8 cellular contexts compared by ENCODE assay signal in genomic region chr1:84724128-84724860, GRCh38. TPM values are rescaled to one million over a fixed set of nuclear protein-coding genes. Genes with fewer than 3 reads are reported as not detected.
DNase-seq lines count a peak whose midpoint lies in the region; ATAC-seq, FAIRE-seq and TF ChIP-seq lines count a peak whose summit lies in the region.

No MANE protein-coding gene starts in this region.

- TF ChIP-seq CTCF in keratinocyte (optimal IDR thresholded peaks at IDR 0.05 in 1 of 3, IDR thresholded peaks at IDR 0.05 in 1 of 3, conservative IDR thresholded peaks at IDR 0.05 in 1 of 3; ENCODE audit: extremely low read depth in 1 of 3, insufficient read depth in 2 of 3, low read length in 3 of 3): peak; percentile 20 to 42 (median 38)
- peak in 1 of 4 donors; percentile 8 for TF ChIP-seq CTCF in pancreas (IDR thresholded peaks at IDR 0.05)

- no peaks in the 10 kb centered on the region for H3K9me1 ChIP-seq in keratinocyte (ENCODE audit: control insufficient read depth, extremely low read depth, insufficient read depth, low read length)

- no peak for ATAC-seq in stimulated activated naive CD8-positive, alpha-beta T cell treated with anti-CD3 and anti-CD28 coated beads, Interleukin-15, amount 100 ng/mL, for 72 hours
- ATAC-seq in GM18867 (IDR thresholded peaks at IDR 0.05; ENCODE audit: unreplicated experiment) (no peak), aorta (ENCODE audit: low FRiP score) (no peak), pancreas (no peak)

- H3K36me3 ChIP-seq in CD4-positive, alpha-beta memory T cell (ENCODE audit: insufficient read depth, low read length): no peaks in the 10 kb centered on the region
- no peaks in the 10 kb centered on the region for H3K36me3 ChIP-seq in keratinocyte (ENCODE audit: control insufficient read depth in 2 of 2, extremely low read depth in 1 of 2, insufficient read depth in 2 of 2, low read length in 2 of 2)
- H3K36me3 ChIP-seq in aorta (ENCODE audit: control insufficient read depth in 1 of 2, insufficient read depth in 2 of 2, low read length in 1 of 2): no peaks in the 10 kb centered on the region
- no peaks in the 10 kb centered on the region for H3K36me3 ChIP-seq in pancreas

- H3K27me3 Mint-ChIP-seq in CD4-positive, alpha-beta memory T cell: peaks cover 0 to 5% of the 10 kb centered on the region in 2 donors
- peaks cover 18% of the 10 kb centered on the region for H3K27me3 Mint-ChIP-seq in stimulated activated naive CD8-positive, alpha-beta T cell treated with anti-CD3 and anti-CD28 coated beads, Interleukin-15, amount 100 ng/mL, for 72 hours

- no peak overlapping the region for H3K9ac ChIP-seq in keratinocyte (ENCODE audit: control insufficient read depth, extremely low read depth, insufficient read depth, low read length)

- no peaks in the 10 kb centered on the region for H3K4me1 ChIP-seq in CD4-positive, alpha-beta memory T cell (ENCODE audit: insufficient read depth, low read length)
- H3K4me1 ChIP-seq in keratinocyte (ENCODE audit: control insufficient read depth, extremely low read depth, insufficient read depth, low read length): peaks cover 13% of the 10 kb centered on the region
- H3K4me1 ChIP-seq in aorta (ENCODE audit: control insufficient read depth in 1 of 2, insufficient read depth in 2 of 2, low read length in 2 of 2): peaks cover 5% of the 10 kb centered on the region in 2 donors
- peaks cover 4 to 18% (median 15%) of the 10 kb centered on the region in 3 donors for H3K4me1 ChIP-seq in pancreas

- H3K27ac ChIP-seq in CD4-positive, alpha-beta memory T cell (ENCODE audit: low read depth, low read length): no peak overlapping the region
- no peak overlapping the region for H3K27ac ChIP-seq in keratinocyte (ENCODE audit: control insufficient read depth, insufficient read depth, low read length)
- no peak overlapping the region for H3K27ac ChIP-seq in aorta (ENCODE audit: low read depth in 1 of 2, low read length in 2 of 2)
- H3K27ac ChIP-seq in pancreas: no peak overlapping the region

- FAIRE-seq in keratinocyte (lab: Jason Lieb, UNC) (no peak), pancreas (lab: Jason Lieb, UNC) (no peak)

- no peaks in the 10 kb centered on the region for H3K9me3 ChIP-seq in CD4-positive, alpha-beta memory T cell (ENCODE audit: control insufficient read depth in 1 of 2, low read length in 2 of 2)
- H3K9me3 ChIP-seq in keratinocyte (ENCODE audit: control insufficient read depth, low read depth, low read length) (no peaks in the 10 kb centered on the region), aorta (ENCODE audit: control insufficient read depth, low read length) (no peaks in the 10 kb centered on the region), pancreas (no peaks in the 10 kb centered on the region)

- dilution Hi-C loops in keratinocyte (cut with MboI; ENCODE audit: extremely low pct_ligation_motif_present, low sequenced_read_pairs): no loop called here

- H3K4me1 Mint-ChIP-seq in CD4-positive, alpha-beta memory T cell: peaks cover 0 to 1% (median 0%) of the 10 kb centered on the region in 4 donors
- H3K4me1 Mint-ChIP-seq in stimulated activated naive CD8-positive, alpha-beta T cell treated with anti-CD3 and anti-CD28 coated beads, Interleukin-15, amount 100 ng/mL, for 72 hours: no peaks in the 10 kb centered on the region

- H3K4me2 ChIP-seq in keratinocyte (ENCODE audit: control insufficient read depth, extremely low read depth, insufficient read depth, low read depth, low read length): no peak overlapping the region

- no peaks in the 10 kb centered on the region for H3K9me3 Mint-ChIP-seq in CD4-positive, alpha-beta memory T cell
- H3K9me3 Mint-ChIP-seq in stimulated activated naive CD8-positive, alpha-beta T cell treated with anti-CD3 and anti-CD28 coated beads, Interleukin-15, amount 100 ng/mL, for 72 hours: no peaks in the 10 kb centered on the region

- H3K4me3 ChIP-seq in CD4-positive, alpha-beta memory T cell (ENCODE audit: low read length in 2 of 2): no peak overlapping the region
- H3K4me3 ChIP-seq in keratinocyte (ENCODE audit: control insufficient read depth in 2 of 3, extremely low read depth in 1 of 3, insufficient read depth in 2 of 3, low read depth in 1 of 3, low read length in 3 of 3) (no peak overlapping the region), aorta (ENCODE audit: low read length in 2 of 2) (no peak overlapping the region), pancreas (no peak overlapping the region)

- POLR2A ChIA-PET in CD4-positive, alpha-beta memory T cell (lab: Charles Lee; ENCODE audit: partially characterized antibody): interaction anchor here (0.7 to 1.6 kb wide), 3 partner anchors 31 to 150 kb away, joined by 3 read pairs; partner anchors contain the start of gene CTBS

- H2AFZ ChIP-seq in keratinocyte (ENCODE audit: control insufficient read depth, low read length): no peak overlapping the region

- no peaks in the 10 kb centered on the region for H3K36me3 Mint-ChIP-seq in CD4-positive, alpha-beta memory T cell

- 74 to 75% methylated on average over 17 of the region's 17 CpGs for WGBS in aorta, 2 donors
- 57 to 60% methylated on average over 17 of the region's 17 CpGs for WGBS in pancreas, 2 donors

- no peaks in the 10 kb centered on the region for H4K20me1 ChIP-seq in keratinocyte (ENCODE audit: control insufficient read depth, extremely low read depth, insufficient read depth, low read length)

- intact Hi-C loops in CD4-positive, alpha-beta memory T cell (cut with micrococcal nuclease): loop anchor here (1.0 to 5.0 kb wide), 3 partner anchors 37 to 282 kb away; no protein-coding TSS in a partner anchor
- intact Hi-C loops in aorta (cut with DNase I): loop anchor here in 1 of 2 donors (5.0 kb wide), 1 partner anchor 37 kb away; no protein-coding TSS in a partner anchor
- intact Hi-C loops in pancreas (cut with DNase I): no loop called here

- H3K79me2 ChIP-seq in keratinocyte (ENCODE audit: control insufficient read depth, insufficient read depth, low read length): no peaks in the 10 kb centered on the region

- CTCF ChIA-PET in CD4-positive, alpha-beta memory T cell (lab: Charles Lee; ENCODE audit: partially characterized antibody): interaction anchor here (0.6 to 4.2 kb wide), 28 partner anchors 9 to 585 kb away, joined by 3 to 28 read pairs (median 4); partner anchors contain the start of gene PRKACB

- H3K27ac Mint-ChIP-seq in CD4-positive, alpha-beta memory T cell: peak overlapping the region in 1 of 7 donors; percentile 54
- no peak overlapping the region for H3K27ac Mint-ChIP-seq in stimulated activated naive CD8-positive, alpha-beta T cell treated with anti-CD3 and anti-CD28 coated beads, Interleukin-15, amount 100 ng/mL, for 72 hours

- DNase-seq in CD4-positive, alpha-beta memory T cell: peak; percentile 22 to 46 (median 40)
- DNase-seq in HuH-7 (ENCODE audit: low spot score) (peak; percentile 39), activated T-cell treated with anti-CD3 and anti-CD28 coated beads for 48 hours (ENCODE audit: low read depth) (peak; percentile 41), keratinocyte (ENCODE audit: low read depth, low spot score) (no peak), aorta (no peak), pancreas (no peak)
- peak; percentile 16 to 35 for DNase-seq in stimulated activated naive CD8-positive, alpha-beta T cell treated with anti-CD3 and anti-CD28 coated beads, Interleukin-15, amount 100 ng/mL, for 72 hours

- no peaks in the 10 kb centered on the region for H3K27me3 ChIP-seq in CD4-positive, alpha-beta memory T cell (ENCODE audit: insufficient read depth, low read length)
- no peaks in the 10 kb centered on the region for H3K27me3 ChIP-seq in keratinocyte (ENCODE audit: control insufficient read depth, extremely low read depth, insufficient read depth, low read length)
- no peaks in the 10 kb centered on the region for H3K27me3 ChIP-seq in aorta (ENCODE audit: control insufficient read depth in 1 of 2, insufficient read depth in 2 of 2, low read length in 1 of 2)
- no peaks in the 10 kb centered on the region for H3K27me3 ChIP-seq in pancreas

- H3K4me3 Mint-ChIP-seq in CD4-positive, alpha-beta memory T cell: no peak overlapping the region
- no peak overlapping the region for H3K4me3 Mint-ChIP-seq in stimulated activated naive CD8-positive, alpha-beta T cell treated with anti-CD3 and anti-CD28 coated beads, Interleukin-15, amount 100 ng/mL, for 72 hours

RNA-seq across cellular contexts. Expression of gene SSX2IP, which starts 34.0 kb away (rescaled TPM):
- 1 to 10 TPM; 7.5 to 8.3 TPM for total RNA-seq in CD4-positive, alpha-beta memory T cell
- 10 to 100 TPM in 1 of 2 donors, 1 to 10 TPM in 1; 5.7 to 11.8 TPM for polyA plus RNA-seq in CD4-positive, alpha-beta memory T cell
- polyA plus RNA-seq in keratinocyte: 5.1 to 13.0 TPM (median 7.2 TPM) in 3 replicates
- polyA plus RNA-seq in keratinocyte (2011; ENCODE audit: low read depth): 9.2 TPM
- polyA plus RNA-seq in keratinocyte (2011; cell fraction: cytosol; rRNA removed): 6.0 and 9.9 TPM in 2 replicates
- 7.4 and 8.9 TPM in 2 replicates for polyA plus RNA-seq in keratinocyte (2011; cell fraction: nucleus; rRNA removed)
- polyA plus RNA-seq in keratinocyte (2012; ENCODE audit: low replicate concordance): 3.7 and 9.3 TPM in 2 replicates
- polyA minus RNA-seq in keratinocyte: 3.7 to 10.0 TPM (median 5.2 TPM) in 3 replicates
- polyA minus RNA-seq in keratinocyte (2011; cell fraction: cytosol; rRNA and poly(A)+ RNA removed): 13.8 TPM
- polyA minus RNA-seq in keratinocyte (2011; cell fraction: nucleus; rRNA and poly(A)+ RNA removed): 3.5 and 9.0 TPM in 2 replicates
- total RNA-seq in aorta: 10 to 100 TPM in 1 of 2 donors, 1 to 10 TPM in 1; 8.2 to 11.9 TPM
- 1 to 10 TPM; 2.7 to 8.8 TPM for polyA plus RNA-seq in aorta
- 1 to 10 TPM; 2.7 to 6.7 (median 5.3) TPM for total RNA-seq in pancreas
- 10 to 100 TPM in 1 of 2 donors, 1 to 10 TPM in 1; 1.9 to 10.2 TPM for polyA plus RNA-seq in pancreas

Comparison
In these comparisons a context has a peak if more than half of its experiments do, and no peak if none do; other contexts are left out.
1. DNase-seq: peak in CD4-positive, alpha-beta memory T cell (5 of 5), HuH-7 (single experiment), activated T-cell treated with anti-CD3 and anti-CD28 coated beads for 48 hours (single experiment) and stimulated activated naive CD8-positive, alpha-beta T cell treated with anti-CD3 and anti-CD28 coated beads, Interleukin-15, amount 100 ng/mL, for 72 hours (2 of 2); none in keratinocyte (single experiment), aorta (0 of 2) and pancreas (0 of 6).